Comparison of ENCODE assay signal across 28 cellular contexts in the genomic region with DNA sequence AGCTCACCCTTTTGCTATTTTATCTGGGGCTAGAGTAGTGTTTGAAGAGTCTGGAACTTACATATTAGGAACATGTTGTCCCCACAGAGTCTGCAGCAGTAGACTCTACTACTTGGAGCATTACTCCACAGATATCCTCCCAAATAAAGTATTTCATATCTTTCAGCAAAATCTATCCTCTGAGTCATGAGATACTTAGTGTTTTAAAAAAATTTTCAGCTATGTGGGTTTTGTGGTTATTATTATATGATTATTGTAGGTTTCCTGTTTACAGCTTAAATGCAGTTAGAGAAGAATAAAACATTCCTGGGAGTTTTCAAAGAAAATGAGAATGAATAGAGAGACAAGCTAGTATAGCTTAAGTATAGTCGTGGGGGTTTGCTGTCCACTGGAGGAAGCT. TPM values are rescaled to one million over a fixed set of nuclear protein-coding genes. Genes with fewer than 3 reads are reported as not detected.
DNase-seq lines count a peak whose midpoint lies in the region; ATAC-seq, FAIRE-seq and TF ChIP-seq lines count a peak whose summit lies in the region.
"Had no signal": no experiment of that assay in that cellular context is flagged by ENCODE, and none has a peak within 500 bp of the region (broad histone marks: within the 10 kb centered on the region; RNA-seq: fewer than 3 reads in every experiment).

No MANE protein-coding gene starts in this region.

- intact Hi-C loops in CD4-positive, alpha-beta T cell (cut with DNase I, micrococcal nuclease): no loop called here
- intact Hi-C loops in esophagus muscularis mucosa (cut with DNase I) (no loop called here), kidney (cut with DNase I) (no loop called here)

- H3K36me3 Mint-ChIP-seq in CD4-positive, alpha-beta T cell (ENCODE audit: low read depth): no peaks in the 10 kb centered on the region
- no peaks in the 10 kb centered on the region for H3K36me3 Mint-ChIP-seq in HFFc6 (ENCODE audit: low read depth)
- H3K36me3 Mint-ChIP-seq: CD14-positive monocyte; stimulated activated naive B cell treated with anti-CD40 and anti-IgM and Interleukin-4, amounts not matched to agents 10 μg/mL and 1 μg/mL and 100 μg/mL, for 72 hours had no signal

- no peak for DNase-seq in CD4-positive, alpha-beta T cell
- peak; percentile 40 for DNase-seq in HFFc6
- peak; percentile 72 for DNase-seq in amniotic epithelial cell (ENCODE audit: low read depth)
- peak; percentile 40 for DNase-seq in fibroblast of the aortic adventitia (ENCODE audit: low read depth)
- DNase-seq in esophagus muscularis mucosa (ENCODE audit: extremely low spot score): no peak
- no peak for DNase-seq in kidney
- DNase-seq in foreskin melanocyte: no peak
- DNase-seq: activated effector memory CD4-positive, alpha-beta T cell treated with anti-CD3 and anti-CD28 coated beads, Interleukin-2, amount 50 U/mL, for 16 hours; amygdala; caudate nucleus; DMS 273 treated with DMSO at 0.1 percent for 48 hours; dorsolateral prefrontal cortex; NCI-H1048; NCI-H187 treated with DMSO at 0.1 percent for 48 hours; NCI-H2227 treated with DMSO at 0.1 percent for 48 hours; nucleus accumbens; SIG-M5; stimulated activated naive B cell treated with anti-CD40 and anti-IgM and Interleukin-4, amounts not matched to agents 10 μg/mL and 1 μg/mL and 100 μg/mL, for 72 hours; T-helper 1 cell; testis had no signal

- 35% methylated on average over 1 of the region's 1 CpG for WGBS in esophagus muscularis mucosa

- no peak for TF ChIP-seq EP300 in esophagus muscularis mucosa (IDR thresholded peaks at IDR 0.05)

- H3K4me1 ChIP-seq in esophagus muscularis mucosa (no peaks in the 10 kb centered on the region), kidney (ENCODE audit: control insufficient read depth in 1 of 2, insufficient read depth in 1 of 2, low read depth in 1 of 2, low read length in 2 of 2) (no peaks in the 10 kb centered on the region)
- H3K4me1 ChIP-seq: vagina had no signal

- peak; percentile 24 for ATAC-seq in CD4-positive, alpha-beta T cell (ENCODE audit: poor library complexity)
- ATAC-seq in HG02970 (IDR thresholded peaks at IDR 0.05; ENCODE audit: low FRiP score, unreplicated experiment): no peak
- ATAC-seq: stimulated activated naive B cell treated with anti-CD40 and anti-IgM and Interleukin-4, amounts not matched to agents 10 μg/mL and 1 μg/mL and 100 μg/mL, for 72 hours had no signal

- no peaks in the 10 kb centered on the region for H3K27me3 Mint-ChIP-seq in CD4-positive, alpha-beta T cell
- H3K27me3 Mint-ChIP-seq in HFFc6 (ENCODE audit: insufficient read depth): peaks cover 19% of the 10 kb centered on the region

- peak overlapping the region; percentile 38 for H3K27ac Mint-ChIP-seq in CD4-positive, alpha-beta T cell
- no peak overlapping the region for H3K27ac Mint-ChIP-seq in HFFc6
- H3K27ac Mint-ChIP-seq: CD14-positive monocyte; stimulated activated naive B cell treated with anti-CD40 and anti-IgM and Interleukin-4, amounts not matched to agents 10 μg/mL and 1 μg/mL and 100 μg/mL, for 72 hours had no signal

- H3K4me3 Mint-ChIP-seq in CD4-positive, alpha-beta T cell: no peak overlapping the region
- no peak overlapping the region; the same call in 1 of the 2 replicates for H3K4me3 Mint-ChIP-seq in HFFc6
- H3K4me3 Mint-ChIP-seq: CD14-positive monocyte; stimulated activated naive B cell treated with anti-CD40 and anti-IgM and Interleukin-4, amounts not matched to agents 10 μg/mL and 1 μg/mL and 100 μg/mL, for 72 hours had no signal

- H3K36me3 ChIP-seq in esophagus muscularis mucosa (no peaks in the 10 kb centered on the region), kidney (ENCODE audit: control insufficient read depth in 1 of 2, insufficient read depth in 2 of 2, low read length in 2 of 2) (no peaks in the 10 kb centered on the region)
- H3K36me3 ChIP-seq: vagina had no signal

- no peak for TF ChIP-seq POLR2A in esophagus muscularis mucosa (IDR thresholded peaks at IDR 0.05; ENCODE audit: low read depth)

- peaks cover 5% of the 10 kb centered on the region for H3K27me3 ChIP-seq in CD4-positive, alpha-beta T cell (ENCODE audit: control insufficient read depth, insufficient read depth, low read length)
- H3K27me3 ChIP-seq in esophagus muscularis mucosa: peaks cover 0 to 4% (median 0%) of the 10 kb centered on the region in 4 donors
- H3K27me3 ChIP-seq: testis, vagina had no signal

- H3K4me3 ChIP-seq in fibroblast of the aortic adventitia (ENCODE audit: low read depth, low read length) (no peak overlapping the region), esophagus muscularis mucosa (no peak overlapping the region), kidney (ENCODE audit: low read length in 2 of 2) (no peak overlapping the region)
- H3K4me3 ChIP-seq: dorsolateral prefrontal cortex, smooth muscle cell, testis, vagina had no signal

- H3K9me3 Mint-ChIP-seq in CD4-positive, alpha-beta T cell: no peaks in the 10 kb centered on the region
- no peaks in the 10 kb centered on the region for H3K9me3 Mint-ChIP-seq in HFFc6
- H3K9me3 Mint-ChIP-seq: stimulated activated naive B cell treated with anti-CD40 and anti-IgM and Interleukin-4, amounts not matched to agents 10 μg/mL and 1 μg/mL and 100 μg/mL, for 72 hours had no signal

- CTCF ChIA-PET in CD4-positive, alpha-beta T cell (lab: Charles Lee): no interaction called here

- H3K9me3 ChIP-seq in CD4-positive, alpha-beta T cell (ENCODE audit: control insufficient read depth, low read length): no peaks in the 10 kb centered on the region
- no peaks in the 10 kb centered on the region for H3K9me3 ChIP-seq in esophagus muscularis mucosa
- no peaks in the 10 kb centered on the region for H3K9me3 ChIP-seq in kidney (ENCODE audit: control insufficient read depth in 1 of 2, low read length in 2 of 2)
- H3K9me3 ChIP-seq: testis, vagina had no signal

- no peak for FAIRE-seq in kidney (lab: Jason Lieb, UNC)

- H3K9ac ChIP-seq in kidney (ENCODE audit: low read length in 2 of 2): no peak overlapping the region

- POLR2A ChIA-PET in CD4-positive, alpha-beta T cell (lab: Charles Lee): interaction anchor here (1.2 kb wide), 1 partner anchor 119 kb away, joined by 4 read pairs; a partner anchor contains a TSS

- H3K4me1 Mint-ChIP-seq in CD4-positive, alpha-beta T cell (ENCODE audit: low read depth): peaks cover 21% of the 10 kb centered on the region
- H3K4me1 Mint-ChIP-seq in HFFc6 (ENCODE audit: low read depth): peaks cover 21% of the 10 kb centered on the region
- H3K4me1 Mint-ChIP-seq: CD14-positive monocyte; stimulated activated naive B cell treated with anti-CD40 and anti-IgM and Interleukin-4, amounts not matched to agents 10 μg/mL and 1 μg/mL and 100 μg/mL, for 72 hours had no signal

- no peak overlapping the region for H3K27ac ChIP-seq in CD4-positive, alpha-beta T cell (ENCODE audit: low read depth, low read length)
- H3K27ac ChIP-seq in esophagus muscularis mucosa (replicated peaks in 1 of 4) (no peak overlapping the region), kidney (ENCODE audit: low read depth in 2 of 2, low read length in 2 of 2) (no peak overlapping the region)
- H3K27ac ChIP-seq: dorsolateral prefrontal cortex, testis, vagina had no signal

- no peak for TF ChIP-seq CTCF in CD4-positive, alpha-beta T cell (IDR thresholded peaks at IDR 0.05)
- no peak for TF ChIP-seq CTCF in HFFc6 (IDR thresholded peaks at IDR 0.05)
- no peak for TF ChIP-seq CTCF in fibroblast of the aortic adventitia (IDR thresholded peaks at IDR 0.05; ENCODE audit: insufficient read depth, low read length)
- TF ChIP-seq CTCF in esophagus muscularis mucosa (IDR thresholded peaks at IDR 0.05): no peak
- TF ChIP-seq CTCF in kidney (IDR thresholded peaks at IDR 0.05; ENCODE audit: borderline replicate concordance, extremely low read depth, insufficient read depth): no peak

RNA-seq across cellular contexts. Expression of a gene that starts 30.9 kb away (rescaled TPM):
- total RNA-seq in CD4-positive, alpha-beta T cell: not detected
- total RNA-seq in HFFc6 (2021; fragmentation: NEBNext Ultra II Directional; extraction: Animal tissue kit (Norgen Biotek cat#: 25700)): under 1 TPM in 1 of 6 experiments, not detected in 5; 0.82 TPM
- not detected in 2 replicates for total RNA-seq in fibroblast of the aortic adventitia (ENCODE audit: low replicate concordance)
- total RNA-seq in esophagus muscularis mucosa: not detected
- total RNA-seq in kidney: not detected
- polyA plus RNA-seq in kidney (ENCODE audit: insufficient read depth, low read depth, low replicate concordance): not detected
- total RNA-seq: epithelial cell of proximal tubule, glomerular endothelial cell, HT1080, lung microvascular endothelial cell, smooth muscle cell, vagina had no signal
- polyA plus RNA-seq: CD14-positive monocyte, smooth muscle cell had no signal

RNA-seq across cellular contexts. Expression of a gene that starts 44.9 kb away (rescaled TPM):
- 1 to 10 TPM in 1 of 2 experiments, under 1 TPM in 1; 0.99 to 1.0 TPM for total RNA-seq in CD4-positive, alpha-beta T cell
- total RNA-seq in HFFc6 (2021; fragmentation: NEBNext Ultra II Directional; extraction: Animal tissue kit (Norgen Biotek cat#: 25700)): not detected
- total RNA-seq in fibroblast of the aortic adventitia (ENCODE audit: low replicate concordance): not detected in 2 replicates
- total RNA-seq in esophagus muscularis mucosa: not detected
- total RNA-seq in kidney: not detected
- not detected for polyA plus RNA-seq in kidney (ENCODE audit: insufficient read depth, low read depth, low replicate concordance)
- total RNA-seq: epithelial cell of proximal tubule, glomerular endothelial cell, HT1080, lung microvascular endothelial cell, smooth muscle cell, vagina had no signal
- polyA plus RNA-seq: CD14-positive monocyte, smooth muscle cell had no signal

Comparison
In these comparisons a context has a peak if more than half of its experiments do, and no peak if none do; other contexts are left out.
1. DNase-seq: peak in HFFc6 (single experiment), amniotic epithelial cell (single experiment) and fibroblast of the aortic adventitia (single experiment); none in CD4-positive, alpha-beta T cell (0 of 10), esophagus muscularis mucosa (single experiment), kidney (single experiment) and foreskin melanocyte (single experiment).